Comparison of ENCODE assay signal across 8 cellular contexts in the genomic region with DNA sequence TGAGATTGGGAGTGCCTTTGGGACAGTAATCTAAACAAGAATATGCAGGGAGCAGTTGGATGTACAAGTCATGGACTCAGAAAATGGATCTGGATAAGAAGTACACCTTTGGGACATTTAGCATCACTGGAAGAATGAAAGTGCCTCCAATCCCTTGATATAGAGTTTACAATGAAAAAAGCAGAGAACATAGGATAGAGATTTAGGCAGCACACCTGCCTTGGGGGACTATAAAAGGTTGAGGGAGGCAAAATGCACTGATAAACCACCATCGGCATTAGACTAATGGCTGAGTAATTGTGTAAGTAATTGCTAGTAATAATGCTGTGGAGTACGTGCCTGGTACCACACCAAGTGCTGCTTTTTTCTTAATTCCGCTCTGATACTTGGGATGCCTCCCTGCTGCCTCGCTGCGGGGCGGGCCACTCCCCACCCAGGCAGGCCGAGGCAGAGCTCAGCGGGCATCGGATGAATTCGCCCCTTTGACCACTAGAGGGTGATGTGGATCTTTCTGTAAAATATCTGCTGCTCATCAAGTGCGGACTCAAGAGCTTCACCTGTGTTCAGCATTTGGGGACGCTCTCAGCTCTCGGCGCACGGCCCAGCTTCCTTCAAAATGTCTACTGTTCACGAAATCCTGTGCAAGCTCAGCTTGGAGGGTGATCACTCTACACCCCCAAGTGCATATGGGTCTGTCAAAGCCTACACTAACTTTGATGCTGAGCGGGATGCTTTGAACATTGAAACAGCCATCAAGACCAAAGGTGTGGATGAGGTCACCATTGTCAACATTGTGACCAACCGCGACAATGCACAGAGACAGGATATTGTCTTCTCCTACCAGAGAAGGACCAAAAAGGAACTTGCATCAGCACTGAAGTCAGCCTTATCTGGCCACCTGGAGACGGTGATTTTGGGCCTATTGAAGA.
DNase-seq lines count a peak whose midpoint lies in the region; ATAC-seq, FAIRE-seq and TF ChIP-seq lines count a peak whose summit lies in the region.

No MANE protein-coding gene starts in this region.

- H3K9me3 ChIP-seq in H1 (ENCODE audit: insufficient read depth in 2 of 2, low read depth in 1 of 2, low read length in 1 of 2): no peaks in the 10 kb centered on the region

- no peak overlapping the region for H2BK120ac ChIP-seq in H1 (replicated peaks; ENCODE audit: low read depth, low read length)

- TF ChIP-seq RAD21 in H1 (IDR thresholded peaks at IDR 0.05 in 1 of 2, conservative IDR thresholded peaks at IDR 0.05 in 1 of 2; ENCODE audit: low read depth in 2 of 2, low read length in 2 of 2): peak; percentile 92 to 95

- peak overlapping the region; percentile 100 for H2AFZ ChIP-seq in H1 (ENCODE audit: low read length)

- H3K9ac ChIP-seq in H1 (replicated peaks in 1 of 4; ENCODE audit: extremely low read depth in 1 of 4, low read depth in 3 of 4, low read length in 3 of 4): no peak overlapping the region

- no peak overlapping the region for H3K23ac ChIP-seq in H1 (ENCODE audit: insufficient read length)

- no peak overlapping the region for H2AK5ac ChIP-seq in H1 (ENCODE audit: low read depth, low read length)

- no peaks in the 10 kb centered on the region for H3K36me3 ChIP-seq in H1 (ENCODE audit: control insufficient read depth in 2 of 4, insufficient read depth in 4 of 4, low read length in 3 of 4)

- CTCF ChIA-PET in activated CD8-positive, alpha-beta T cell treated with anti-CD3 and anti-CD28 coated beads, Interleukin-2, amount 10 ng/mL, durations not matched to agents 7 days and 5 days (lab: Charles Lee): interaction anchor here (0.6 to 6.8 kb wide), 37 partner anchors 8 to 189 kb away, joined by 3 to 226 read pairs (median 4); a partner anchor contains a TSS
- CTCF ChIA-PET in H1 (lab: Charles Lee; ENCODE audit: partially characterized antibody): interaction anchor here (0.5 to 16.0 kb wide), 37 partner anchors 8 to 306 kb away, joined by 3 to 402 read pairs (median 4); a partner anchor contains a TSS

- no peak overlapping the region for H4K5ac ChIP-seq in H1 (ENCODE audit: insufficient read length, low read depth, low read length)

- WGBS in H1 (ENCODE audit: extremely low coverage in 1 of 2, insufficient coverage in 1 of 2, insufficient read length in 1 of 2, insufficient replicate concordance in 2 of 2, low coverage in 1 of 2, low lambda C conversion rate in 2 of 2, missing lambda C conversion rate in 1 of 2), 2 experiments: 39% methylated on average over 20 of the region's 20 CpGs; no CpG with 5 or more reads in 1 of the 2 experiments

- no peak overlapping the region for H3K56ac ChIP-seq in H1 (replicated peaks; ENCODE audit: insufficient read length, low read depth, low read length)

- no peak overlapping the region for H3K14ac ChIP-seq in H1 (ENCODE audit: insufficient read length)

- H3K4ac ChIP-seq in H1 (replicated peaks; ENCODE audit: insufficient read length, low read depth, low read length): no peak overlapping the region

- POLR2A ChIA-PET in activated CD8-positive, alpha-beta T cell treated with anti-CD3 and anti-CD28 coated beads, Interleukin-2, amount 10 ng/mL, durations not matched to agents 7 days and 5 days (lab: Charles Lee): interaction anchor here (0.6 to 1.1 kb wide), 2 partner anchors 10 to 98 kb away, joined by 3 read pairs; no protein-coding TSS in a partner anchor
- POLR2A ChIA-PET in H1 (lab: Charles Lee; ENCODE audit: partially characterized antibody): interaction anchor here (0.9 to 2.5 kb wide), 2 partner anchors 96 to 98 kb away, joined by 4 to 8 read pairs; no protein-coding TSS in a partner anchor

- no peak overlapping the region for H3K18ac ChIP-seq in H1 (ENCODE audit: extremely low read depth, low read length)

- no peak overlapping the region for H2BK20ac ChIP-seq in H1 (ENCODE audit: low read length)

- intact Hi-C loops in Right ventricle myocardium inferior (cut with DNase I): loop anchor here (1.0 kb wide), 1 partner anchor 98 kb away; no protein-coding TSS in a partner anchor
- intact Hi-C loops in cardiac septum (cut with DNase I): loop anchor here (1.0 kb wide), 1 partner anchor 98 kb away; no protein-coding TSS in a partner anchor

- H3K4me1 Mint-ChIP-seq in activated CD8-positive, alpha-beta T cell treated with anti-CD3 and anti-CD28 coated beads, Interleukin-2, amount 10 ng/mL, durations not matched to agents 7 days and 5 days (ENCODE audit: low read depth): peaks cover 3% of the 10 kb centered on the region
- peaks cover 21% of the 10 kb centered on the region for H3K4me1 Mint-ChIP-seq in mesothelial cell of epicardium

- H3K9me3 Mint-ChIP-seq in activated CD8-positive, alpha-beta T cell treated with anti-CD3 and anti-CD28 coated beads, Interleukin-2, amount 10 ng/mL, durations not matched to agents 7 days and 5 days (ENCODE audit: insufficient read depth): no peaks in the 10 kb centered on the region
- H3K9me3 Mint-ChIP-seq in mesothelial cell of epicardium: no peaks in the 10 kb centered on the region

- no peak overlapping the region for H3K27ac ChIP-seq in H1 (ENCODE audit: low read depth, low read length)

- H3K4me1 ChIP-seq in H1 (replicated peaks in 1 of 4; ENCODE audit: control insufficient read depth in 3 of 4, insufficient read depth in 4 of 4, low read length in 3 of 4): no peaks in the 10 kb centered on the region

- no peak overlapping the region for H3K4me3 Mint-ChIP-seq in activated CD8-positive, alpha-beta T cell treated with anti-CD3 and anti-CD28 coated beads, Interleukin-2, amount 10 ng/mL, durations not matched to agents 7 days and 5 days
- no peak overlapping the region for H3K4me3 Mint-ChIP-seq in mesothelial cell of epicardium

- no peak overlapping the region for H2BK15ac ChIP-seq in H1 (ENCODE audit: low read length)

- H4K8ac ChIP-seq in H1 (ENCODE audit: extremely low read depth, insufficient read depth, low read length): no peak overlapping the region

- peaks cover 28% of the 10 kb centered on the region for H3K27me3 Mint-ChIP-seq in activated CD8-positive, alpha-beta T cell treated with anti-CD3 and anti-CD28 coated beads, Interleukin-2, amount 10 ng/mL, durations not matched to agents 7 days and 5 days (ENCODE audit: low read depth)
- H3K27me3 Mint-ChIP-seq in mesothelial cell of epicardium (ENCODE audit: low read depth): peaks cover 2% of the 10 kb centered on the region

- H4K91ac ChIP-seq in H1 (replicated peaks; ENCODE audit: insufficient read length, low read length): no peak overlapping the region

- TF ChIP-seq CTCF in H1 (IDR thresholded peaks at IDR 0.05; ENCODE audit: control extremely low read depth in 1 of 3, insufficient read depth in 1 of 3, low read depth in 1 of 3, low read length in 3 of 3): peak; percentile 79 to 98 (median 90)
- TF ChIP-seq CTCF in mesothelial cell of epicardium (IDR thresholded peaks at IDR 0.05; ENCODE audit: unreplicated experiment): peak; percentile 89

- H3K4me2 ChIP-seq in H1 (ENCODE audit: insufficient read depth in 1 of 2, low read depth in 2 of 2, low read length in 2 of 2): no peak overlapping the region

- H3K27me3 ChIP-seq in H1 (replicated peaks in 1 of 4; ENCODE audit: control insufficient read depth in 3 of 4, extremely low read depth in 1 of 4, insufficient read depth in 3 of 4, low read length in 3 of 4): peaks cover 0 to 3% (median 0%) of the 10 kb centered on the region in 4 experiments; a peak in 1 of 7 replicates

- H3K79me2 ChIP-seq in H1 (ENCODE audit: control insufficient read depth in 1 of 2, insufficient read depth in 2 of 2, low read length in 2 of 2): no peaks in the 10 kb centered on the region

- no peak overlapping the region for H3K4me3 ChIP-seq in H1 (ENCODE audit: extremely low read depth in 1 of 4, insufficient read depth in 2 of 4, low read depth in 3 of 4, low read length in 4 of 4)

- ATAC-seq in Right ventricle myocardium inferior (peak; percentile 70), HG03469 (IDR thresholded peaks at IDR 0.05; ENCODE audit: unreplicated experiment) (peak; percentile 58)
- peak; percentile 98 for ATAC-seq in activated CD8-positive, alpha-beta T cell treated with anti-CD3 and anti-CD28 coated beads, Interleukin-2, amount 10 ng/mL, durations not matched to agents 7 days and 5 days

- TF ChIP-seq EP300 in H1 (IDR thresholded peaks at IDR 0.05; ENCODE audit: borderline replicate concordance in 1 of 2, low read depth in 2 of 2, low read length in 2 of 2): no peak

- no peaks in the 10 kb centered on the region for H3K79me1 ChIP-seq in H1 (ENCODE audit: low read depth, low read length)

- TF ChIP-seq POLR2A in H1 (IDR thresholded peaks at IDR 0.05; ENCODE audit: control extremely low read depth in 1 of 2, low read depth in 2 of 2, low read length in 2 of 2): no peak

- no peaks in the 10 kb centered on the region for H3K23me2 ChIP-seq in H1 (ENCODE audit: low read depth, low read length)

- peak; percentile 91 for FAIRE-seq in H1 (lab: Jason Lieb, UNC)

- no peaks in the 10 kb centered on the region for H4K20me1 ChIP-seq in H1 (replicated peaks in 1 of 2; ENCODE audit: control insufficient read depth in 1 of 2, insufficient read depth in 2 of 2, low read length in 2 of 2)

- H3K36me3 Mint-ChIP-seq in activated CD8-positive, alpha-beta T cell treated with anti-CD3 and anti-CD28 coated beads, Interleukin-2, amount 10 ng/mL, durations not matched to agents 7 days and 5 days (ENCODE audit: low read depth): no peaks in the 10 kb centered on the region
- H3K36me3 Mint-ChIP-seq in mesothelial cell of epicardium: no peaks in the 10 kb centered on the region

- peak; percentile 65 for DNase-seq in Right ventricle myocardium inferior (ENCODE audit: missing footprints)
- DNase-seq in cardiac septum (ENCODE audit: low spot score): no peak
- DNase-seq in NCI-H82 (lab: John Stamatoyannopoulos, UW): peak; percentile 87
- DNase-seq in activated CD8-positive, alpha-beta T cell treated with anti-CD3 and anti-CD28 coated beads, Interleukin-2, amount 10 ng/mL, durations not matched to agents 7 days and 5 days: peak; percentile 79
- DNase-seq in H1 (ENCODE audit: low read depth in 1 of 2, low spot score in 2 of 2): peak; percentile 77 to 84
- DNase-seq in mesothelial cell of epicardium (ENCODE audit: low spot score in 2 of 2, unreplicated experiment in 2 of 2): peak in 1 of 2 experiments; percentile 77
- peak; percentile 54 for DNase-seq in stimulated activated CD8-positive, alpha-beta memory T cell treated with anti-CD3 and anti-CD28 coated beads, Interleukin-4, amount 100 ng/mL, for 24 hours (ENCODE audit: low read depth)

- peak overlapping the region; percentile 27; the same call in 1 of the 2 replicates for H2BK12ac ChIP-seq in H1 (ENCODE audit: low read depth, low read length)

- H2BK5ac ChIP-seq in H1 (ENCODE audit: low read depth, low read length): no peak overlapping the region

- H3K27ac Mint-ChIP-seq in activated CD8-positive, alpha-beta T cell treated with anti-CD3 and anti-CD28 coated beads, Interleukin-2, amount 10 ng/mL, durations not matched to agents 7 days and 5 days: no peak overlapping the region
- H3K27ac Mint-ChIP-seq in mesothelial cell of epicardium: no peak overlapping the region

TF ChIP-seq in H1, 55 proteins besides CTCF, POLR2A, EP300 and RAD21 (continues in another document):
- 0 out of 2 replicates have a peak, but pooled peaks have one; percentile 14 for TF ChIP-seq TEAD4 (IDR thresholded peaks at IDR 0.05; ENCODE audit: low read depth, low read length)
- no peak for TF ChIP-seq EGR1 (IDR thresholded peaks at IDR 0.05; ENCODE audit: borderline replicate concordance, low read depth, low read length)
- 0 out of 2 replicates have a peak, but pooled peaks have one; percentile 7 for TF ChIP-seq CREB1 (IDR thresholded peaks at IDR 0.05)
